Comparison of ENCODE assay signal across 2 cellular contexts in the genomic region with DNA sequence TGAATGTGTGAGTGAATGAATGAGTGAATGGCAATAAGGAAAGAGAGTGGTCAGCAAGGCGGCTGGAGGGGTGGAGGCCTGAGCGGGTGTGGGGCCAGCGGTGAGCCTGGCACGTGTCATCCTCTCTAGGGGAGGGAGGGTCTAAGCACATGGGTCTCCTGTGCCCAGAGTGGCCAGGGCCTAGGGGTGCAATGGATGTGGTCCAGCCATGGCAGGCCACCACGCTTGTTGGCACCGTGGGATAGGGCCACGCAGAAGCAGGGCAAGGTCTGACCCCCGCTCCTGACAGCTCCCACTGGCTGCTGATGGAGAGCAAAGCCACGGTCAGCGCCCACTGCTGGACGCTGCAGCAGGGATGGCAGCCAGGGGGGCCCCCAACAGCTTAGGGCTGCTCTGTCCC.
TF ChIP-seq lines count a peak whose summit lies in the region.

No MANE protein-coding gene starts in this region.

TF ChIP-seq in IMR-90, 13 proteins besides CTCF, POLR2A, EP300 and RAD21:
- no peak for TF ChIP-seq RCOR1 (IDR thresholded peaks at IDR 0.05; ENCODE audit: insufficient replicate concordance, low read length)
- no peak for TF ChIP-seq CHD1 (IDR thresholded peaks at IDR 0.05; ENCODE audit: low read depth, low read length)
- no peak for TF ChIP-seq CEBPB (IDR thresholded peaks at IDR 0.05; ENCODE audit: low read depth, low read length)
- no peak for TF ChIP-seq SMC3 (IDR thresholded peaks at IDR 0.05; ENCODE audit: low read depth, low read length)
- no peak for TF ChIP-seq RFX5 (IDR thresholded peaks at IDR 0.05; ENCODE audit: low read depth, low read length)
- TF ChIP-seq BHLHE40 (IDR thresholded peaks at IDR 0.05; ENCODE audit: low read depth, low read length), result no peak
- no peak for TF ChIP-seq MXI1 (IDR thresholded peaks at IDR 0.05; ENCODE audit: borderline replicate concordance, low read depth, low read length)
- TF ChIP-seq, protein P1, sequence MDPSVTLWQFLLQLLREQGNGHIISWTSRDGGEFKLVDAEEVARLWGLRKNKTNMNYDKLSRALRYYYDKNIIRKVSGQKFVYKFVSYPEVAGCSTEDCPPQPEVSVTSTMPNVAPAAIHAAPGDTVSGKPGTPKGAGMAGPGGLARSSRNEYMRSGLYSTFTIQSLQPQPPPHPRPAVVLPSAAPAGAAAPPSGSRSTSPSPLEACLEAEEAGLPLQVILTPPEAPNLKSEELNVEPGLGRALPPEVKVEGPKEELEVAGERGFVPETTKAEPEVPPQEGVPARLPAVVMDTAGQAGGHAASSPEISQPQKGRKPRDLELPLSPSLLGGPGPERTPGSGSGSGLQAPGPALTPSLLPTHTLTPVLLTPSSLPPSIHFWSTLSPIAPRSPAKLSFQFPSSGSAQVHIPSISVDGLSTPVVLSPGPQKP (IDR thresholded peaks at IDR 0.05; ENCODE audit: borderline replicate concordance, low read depth, low read length), result no peak
- no peak for TF ChIP-seq NFE2L2 (IDR thresholded peaks at IDR 0.05; ENCODE audit: low read depth, low read length)
- TF ChIP-seq FOS (IDR thresholded peaks at IDR 0.05; ENCODE audit: low read depth, low read length), result no peak
- no peak for TF ChIP-seq MAFK (IDR thresholded peaks at IDR 0.05; ENCODE audit: low read depth, low read length)
- TF ChIP-seq, protein P2, sequence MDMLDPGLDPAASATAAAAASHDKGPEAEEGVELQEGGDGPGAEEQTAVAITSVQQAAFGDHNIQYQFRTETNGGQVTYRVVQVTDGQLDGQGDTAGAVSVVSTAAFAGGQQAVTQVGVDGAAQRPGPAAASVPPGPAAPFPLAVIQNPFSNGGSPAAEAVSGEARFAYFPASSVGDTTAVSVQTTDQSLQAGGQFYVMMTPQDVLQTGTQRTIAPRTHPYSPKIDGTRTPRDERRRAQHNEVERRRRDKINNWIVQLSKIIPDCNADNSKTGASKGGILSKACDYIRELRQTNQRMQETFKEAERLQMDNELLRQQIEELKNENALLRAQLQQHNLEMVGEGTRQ (IDR thresholded peaks at IDR 0.05; ENCODE audit: low read depth, low read length), result no peak
- no peak for TF ChIP-seq MAZ (IDR thresholded peaks at IDR 0.05; ENCODE audit: borderline replicate concordance, low read depth, low read length)

TF ChIP-seq in HepG2, 621 proteins besides CTCF, POLR2A, EP300 and RAD21:
- TF ChIP-seq KAT8 (CRISPR knock-in tag; IDR thresholded peaks at IDR 0.05), result no peak
- TF ChIP-seq, protein P3, sequence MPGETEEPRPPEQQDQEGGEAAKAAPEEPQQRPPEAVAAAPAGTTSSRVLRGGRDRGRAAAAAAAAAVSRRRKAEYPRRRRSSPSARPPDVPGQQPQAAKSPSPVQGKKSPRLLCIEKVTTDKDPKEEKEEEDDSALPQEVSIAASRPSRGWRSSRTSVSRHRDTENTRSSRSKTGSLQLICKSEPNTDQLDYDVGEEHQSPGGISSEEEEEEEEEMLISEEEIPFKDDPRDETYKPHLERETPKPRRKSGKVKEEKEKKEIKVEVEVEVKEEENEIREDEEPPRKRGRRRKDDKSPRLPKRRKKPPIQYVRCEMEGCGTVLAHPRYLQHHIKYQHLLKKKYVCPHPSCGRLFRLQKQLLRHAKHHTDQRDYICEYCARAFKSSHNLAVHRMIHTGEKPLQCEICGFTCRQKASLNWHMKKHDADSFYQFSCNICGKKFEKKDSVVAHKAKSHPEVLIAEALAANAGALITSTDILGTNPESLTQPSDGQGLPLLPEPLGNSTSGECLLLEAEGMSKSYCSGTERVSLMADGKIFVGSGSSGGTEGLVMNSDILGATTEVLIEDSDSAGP (CRISPR knock-in tag; IDR thresholded peaks at IDR 0.05; ENCODE audit: borderline replicate concordance), result no peak
- no peak for TF ChIP-seq ZNF761 (CRISPR knock-in tag; conservative IDR thresholded peaks at IDR 0.05)
- TF ChIP-seq, protein P4, sequence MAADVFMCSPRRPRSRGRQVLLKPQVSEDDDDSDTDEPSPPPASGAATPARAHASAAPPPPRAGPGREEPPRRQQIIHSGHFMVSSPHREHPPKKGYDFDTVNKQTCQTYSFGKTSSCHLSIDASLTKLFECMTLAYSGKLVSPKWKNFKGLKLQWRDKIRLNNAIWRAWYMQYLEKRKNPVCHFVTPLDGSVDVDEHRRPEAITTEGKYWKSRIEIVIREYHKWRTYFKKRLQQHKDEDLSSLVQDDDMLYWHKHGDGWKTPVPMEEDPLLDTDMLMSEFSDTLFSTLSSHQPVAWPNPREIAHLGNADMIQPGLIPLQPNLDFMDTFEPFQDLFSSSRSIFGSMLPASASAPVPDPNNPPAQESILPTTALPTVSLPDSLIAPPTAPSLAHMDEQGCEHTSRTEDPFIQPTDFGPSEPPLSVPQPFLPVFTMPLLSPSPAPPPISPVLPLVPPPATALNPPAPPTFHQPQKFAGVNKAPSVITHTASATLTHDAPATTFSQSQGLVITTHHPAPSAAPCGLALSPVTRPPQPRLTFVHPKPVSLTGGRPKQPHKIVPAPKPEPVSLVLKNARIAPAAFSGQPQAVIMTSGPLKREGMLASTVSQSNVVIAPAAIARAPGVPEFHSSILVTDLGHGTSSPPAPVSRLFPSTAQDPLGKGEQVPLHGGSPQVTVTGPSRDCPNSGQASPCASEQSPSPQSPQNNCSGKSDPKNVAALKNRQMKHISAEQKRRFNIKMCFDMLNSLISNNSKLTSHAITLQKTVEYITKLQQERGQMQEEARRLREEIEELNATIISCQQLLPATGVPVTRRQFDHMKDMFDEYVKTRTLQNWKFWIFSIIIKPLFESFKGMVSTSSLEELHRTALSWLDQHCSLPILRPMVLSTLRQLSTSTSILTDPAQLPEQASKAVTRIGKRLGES (CRISPR knock-in tag; IDR thresholded peaks at IDR 0.05; ENCODE audit: borderline replicate concordance), result no peak
- TF ChIP-seq ATM (IDR thresholded peaks at IDR 0.05; ENCODE audit: borderline replicate concordance), result no peak
- no peak for TF ChIP-seq ZNF660 (CRISPR knock-in tag; IDR thresholded peaks at IDR 0.05; ENCODE audit: borderline replicate concordance, low read depth)
- TF ChIP-seq ZIK1 (CRISPR knock-in tag; IDR thresholded peaks at IDR 0.05; ENCODE audit: borderline replicate concordance, low read depth), result no peak
- no peak for TF ChIP-seq NFE2L2 (IDR thresholded peaks at IDR 0.05; ENCODE audit: low read length)
- no peak for TF ChIP-seq TEAD3 (CRISPR knock-in tag; optimal IDR thresholded peaks at IDR 0.05; ENCODE audit: borderline replicate concordance)
